In the genomic region with DNA sequence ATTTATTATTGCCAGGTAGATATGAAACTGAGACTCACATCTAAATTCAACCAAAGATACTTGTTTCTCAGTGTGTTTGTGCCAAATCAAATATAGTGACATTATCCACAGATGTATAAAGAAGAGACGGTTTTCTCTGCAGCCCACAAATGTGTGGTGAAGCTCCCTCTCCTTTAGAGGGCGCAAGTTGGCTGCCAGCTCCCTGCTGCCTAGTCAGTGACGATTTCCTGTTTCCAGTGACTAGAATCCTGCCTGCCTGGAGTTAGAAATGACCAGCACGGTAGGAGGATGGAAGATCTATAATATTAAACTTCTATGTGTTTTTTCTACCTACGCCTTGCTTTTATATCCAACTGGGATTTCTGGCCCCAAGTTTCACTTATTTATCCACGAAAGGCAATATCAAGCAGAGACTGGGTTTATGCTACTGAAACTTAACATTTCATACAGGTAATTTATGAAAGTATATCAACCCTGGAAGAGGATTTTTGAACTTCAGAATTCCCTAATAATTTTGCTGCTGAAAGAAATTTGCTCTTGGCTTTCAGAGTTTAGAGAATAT, we compare ENCODE assay signal across 8 cellular contexts.
DNase-seq lines count a peak whose midpoint lies in the region; ATAC-seq, FAIRE-seq and TF ChIP-seq lines count a peak whose summit lies in the region.

No MANE protein-coding gene starts in this region.

- H3K9ac ChIP-seq in kidney (ENCODE audit: low read length in 2 of 2) (no peak overlapping the region), GM23248 (no peak overlapping the region)

- ATAC-seq in left lobe of liver: no peak

- H3K27me3 ChIP-seq in GM23248 (replicated peaks; ENCODE audit: insufficient read depth) (no peaks in the 10 kb centered on the region), uterus (no peaks in the 10 kb centered on the region)

- 17 to 18% methylated on average over 6 of the region's 6 CpGs for WGBS in GM23248 (ENCODE audit: low coverage in 1 of 2, low lambda C conversion rate in 2 of 2, missing lambda C conversion rate in 2 of 2), 2 experiments

- TF ChIP-seq POLR2A in uterus (IDR thresholded peaks at IDR 0.05): no peak

- H3K4me2 ChIP-seq in GM23248 (ENCODE audit: unreplicated experiment): no peak overlapping the region

- H3K27ac ChIP-seq in kidney (ENCODE audit: low read depth in 2 of 2, low read length in 2 of 2) (no peak overlapping the region), GM23248 (no peak overlapping the region), uterus (no peak overlapping the region)

- TF ChIP-seq CTCF in kidney (IDR thresholded peaks at IDR 0.05; ENCODE audit: borderline replicate concordance, extremely low read depth, insufficient read depth): peak; percentile 44
- no peak for TF ChIP-seq CTCF in uterus (IDR thresholded peaks at IDR 0.05)

- intact Hi-C loops in kidney (cut with DNase I): no loop called here
- intact Hi-C loops in uterus (cut with DNase I; ENCODE audit: low total_unique reads): no loop called here

- no peak overlapping the region for H2AFZ ChIP-seq in GM23248

- H3F3A ChIP-seq in GM23248 (ENCODE audit: insufficient read depth): no peaks in the 10 kb centered on the region

- in situ Hi-C loops in GM23248 (cut with MboI): no loop called here

- H3K4me1 ChIP-seq in kidney (ENCODE audit: control insufficient read depth in 1 of 2, insufficient read depth in 1 of 2, low read depth in 1 of 2, low read length in 2 of 2) (no peaks in the 10 kb centered on the region), GM23248 (ENCODE audit: insufficient read depth) (no peaks in the 10 kb centered on the region), uterus (no peaks in the 10 kb centered on the region)

- no peaks in the 10 kb centered on the region for H4K20me1 ChIP-seq in GM23248 (ENCODE audit: insufficient read depth)

- H3K36me3 ChIP-seq in kidney (ENCODE audit: control insufficient read depth in 1 of 2, insufficient read depth in 2 of 2, low read length in 2 of 2) (no peaks in the 10 kb centered on the region), GM23248 (ENCODE audit: low read depth) (no peaks in the 10 kb centered on the region), uterus (no peaks in the 10 kb centered on the region)

- no peaks in the 10 kb centered on the region for H3K79me2 ChIP-seq in GM23248 (ENCODE audit: insufficient read depth)

- H3K9me3 ChIP-seq in kidney (ENCODE audit: control insufficient read depth in 1 of 2, low read length in 2 of 2) (no peaks in the 10 kb centered on the region), GM23248 (ENCODE audit: low read depth) (no peaks in the 10 kb centered on the region), uterus (no peaks in the 10 kb centered on the region)

- peak overlapping the region in 1 of 2 donors; percentile 14 for H3K4me3 ChIP-seq in kidney (ENCODE audit: low read length in 2 of 2)
- no peak overlapping the region for H3K4me3 ChIP-seq in GM23248
- H3K4me3 ChIP-seq in uterus: no peak overlapping the region

- no peak for FAIRE-seq in GM19239 (lab: Jason Lieb, UNC)
- FAIRE-seq in kidney (lab: Jason Lieb, UNC): no peak

- H3K9me2 ChIP-seq in GM23248 (ENCODE audit: insufficient read depth): no peaks in the 10 kb centered on the region

- DNase-seq in CD1c-positive myeloid dendritic cell (ENCODE audit: extremely low spot score) (peak; percentile 6), GM19239 (ENCODE audit: insufficient read length, low spot score) (peak; percentile 3), LoVo (ENCODE audit: low spot score) (peak; percentile 25), SW480 (ENCODE audit: low spot score) (peak; percentile 18), kidney (no peak), GM23248 (no peak), left lobe of liver (ENCODE audit: low spot score) (no peak), uterus (no peak)

Comparison
In these comparisons a context has a peak if more than half of its experiments do, and no peak if none do; other contexts are left out.
1. DNase-seq: peak in CD1c-positive myeloid dendritic cell (single experiment), GM19239 (single experiment), LoVo (single experiment) and SW480 (single experiment); none in kidney (single experiment), GM23248 (single experiment), left lobe of liver (single experiment) and uterus (0 of 2).